ENCODE assay signal across 1 cellular context in genomic region chr6:77368660-77369313, GRCh38.
TF ChIP-seq lines count a peak whose summit lies in the region.

No MANE protein-coding gene starts in this region.

TF ChIP-seq in GM12878, 131 proteins besides CTCF, POLR2A, EP300 and RAD21 (continued from another document):
- peak; percentile 18; the same call in 1 of the 2 replicates for TF ChIP-seq HDGF (IDR thresholded peaks at IDR 0.05)
- TF ChIP-seq RBBP5 (conservative IDR thresholded peaks at IDR 0.05): no peak
- peak in 1 of 2 experiments; percentile 36; a peak in 1 of 4 replicates for TF ChIP-seq IKZF2 (IDR thresholded peaks at IDR 0.05)
TF ChIP-seq in GM12878: peak in this region for 10.
